2 cellular contexts compared by ENCODE assay signal in genomic region chr15:75693028-75693427, GRCh38. TPM values are rescaled to one million over a fixed set of nuclear protein-coding genes. Genes with fewer than 3 reads are reported as not detected.
"Had no signal": no experiment of that assay in that cellular context is flagged by ENCODE, and none has a peak within 500 bp of the region (broad histone marks: within the 10 kb centered on the region; RNA-seq: fewer than 3 reads in every experiment).

No MANE protein-coding gene starts in this region.

RNA-seq across cellular contexts. Expression of gene CSPG4, which starts 19.6 kb away (rescaled TPM):
- total RNA-seq: activated CD8-positive, alpha-beta T cell treated with anti-CD3 and anti-CD28 coated beads, Interleukin-2, amount 10 ng/mL, durations not matched to agents 7 days and 5 days; activated T-helper 1 cell treated with anti-CD3 and anti-CD28 coated beads, Interleukin-12 subunit alpha, Interleukin-12 subunit beta, Interleukin-2, Interleukin-4 antibody, amounts not matched to agents 30 ng/mL and 10 ng/mL and 1 ng/mL, durations not matched to agents 14 hours and 24 hours and 36 hours had no signal
